Comparison of ENCODE assay signal across 22 cellular contexts in genomic region chr7:157553256-157553655, GRCh38.
"Had no signal": no experiment of that assay in that cellular context is flagged by ENCODE, and none has a peak within 500 bp of the region (broad histone marks: within the 10 kb centered on the region; RNA-seq: fewer than 3 reads in every experiment).

No MANE protein-coding gene starts in this region.

- H3K4me3 ChIP-seq: left ventricle myocardium inferior, SK-N-MC, skin epidermis had no signal

- H3K36me3 Mint-ChIP-seq: activated naive CD4-positive, alpha-beta T cell treated with anti-CD3 and anti-CD28 coated beads, Interleukin-2, amount 50 U/mL, for 72 hours; type B pancreatic cell had no signal

- H3K4me1 ChIP-seq: left ventricle myocardium inferior had no signal

- H3K4me3 Mint-ChIP-seq: activated B cell treated with CpG ODN at 0.5 μM for 24 hours; activated CD4-positive, alpha-beta T cell treated with anti-CD3 and anti-CD28 coated beads, Interleukin-2, amount 10 ng/mL, durations not matched to agents 7 days and 5 days; naive thymus-derived CD4-positive, alpha-beta T cell; stimulated activated naive CD8-positive, alpha-beta T cell treated with anti-CD3 and anti-CD28 coated beads, Interleukin-15, Interleukin-2, amounts not matched to agents 100 ng/mL and 50 ng/mL, for 24 hours; type B pancreatic cell had no signal

- H3K9me3 ChIP-seq: left ventricle myocardium inferior had no signal

- H3K27ac ChIP-seq: left ventricle myocardium inferior, SK-N-MC, skin epidermis had no signal

- H3K4me1 Mint-ChIP-seq: activated B cell treated with CpG ODN at 0.5 μM for 24 hours; activated CD4-positive, alpha-beta T cell treated with anti-CD3 and anti-CD28 coated beads, Interleukin-2, amount 10 ng/mL, durations not matched to agents 7 days and 5 days; naive thymus-derived CD4-positive, alpha-beta T cell had no signal

- ATAC-seq: activated naive CD4-positive, alpha-beta T cell treated with anti-CD3 and anti-CD28 coated beads, Interleukin-2, amount 50 U/mL, for 72 hours; naive thymus-derived CD4-positive, alpha-beta T cell had no signal

- DNase-seq: activated B cell treated with CpG ODN at 0.5 μM for 24 hours; activated CD4-positive, alpha-beta T cell treated with anti-CD3 and anti-CD28 coated beads, Interleukin-2, amount 10 ng/mL, durations not matched to agents 7 days and 5 days; activated CD8-positive, alpha-beta memory T cell treated with anti-CD3 and anti-CD28 coated beads for 24 hours; activated CD8-positive, alpha-beta memory T cell treated with anti-CD3 and anti-CD28 coated beads, Interleukin-2, amount 50 U/mL, for 48 hours; activated gamma-delta T cell treated with Interleukin-2 at 50 U/mL for 16 hours; activated T-cell treated with anti-CD3 and anti-CD28 coated beads, Interleukin-2, amount 50 U/mL, for 48 hours; amniotic stem cell; dermis blood vessel endothelial cell; effector memory CD4-positive, alpha-beta T cell; foreskin fibroblast; hypothalamus; left ventricle myocardium inferior; naive thymus-derived CD4-positive, alpha-beta T cell; occipital lobe; stimulated activated CD4-positive, alpha-beta T cell treated with anti-CD3 and anti-CD28 coated beads, Interleukin-15, amount 100 ng/mL, for 24 hours; stimulated activated CD4-positive, alpha-beta T cell treated with anti-CD3 and anti-CD28 coated beads, Interleukin-2, amount 100 ng/mL, for 48 hours had no signal

- H3K27me3 Mint-ChIP-seq: activated B cell treated with CpG ODN at 0.5 μM for 24 hours; activated CD4-positive, alpha-beta T cell treated with anti-CD3 and anti-CD28 coated beads, Interleukin-2, amount 10 ng/mL, durations not matched to agents 7 days and 5 days; naive thymus-derived CD4-positive, alpha-beta T cell; stimulated activated naive CD8-positive, alpha-beta T cell treated with anti-CD3 and anti-CD28 coated beads, Interleukin-15, Interleukin-2, amounts not matched to agents 100 ng/mL and 50 ng/mL, for 24 hours; type B pancreatic cell had no signal

- H3K27ac Mint-ChIP-seq: activated B cell treated with CpG ODN at 0.5 μM for 24 hours; activated CD4-positive, alpha-beta T cell treated with anti-CD3 and anti-CD28 coated beads, Interleukin-2, amount 10 ng/mL, durations not matched to agents 7 days and 5 days; activated naive CD4-positive, alpha-beta T cell treated with anti-CD3 and anti-CD28 coated beads, Interleukin-2, amount 50 U/mL, for 72 hours; progenitor cell of endocrine pancreas; stimulated activated naive CD8-positive, alpha-beta T cell treated with anti-CD3 and anti-CD28 coated beads, Interleukin-15, Interleukin-2, amounts not matched to agents 100 ng/mL and 50 ng/mL, for 24 hours; type B pancreatic cell had no signal

- H3K9me3 Mint-ChIP-seq: activated B cell treated with CpG ODN at 0.5 μM for 24 hours; activated CD4-positive, alpha-beta T cell treated with anti-CD3 and anti-CD28 coated beads, Interleukin-2, amount 10 ng/mL, durations not matched to agents 7 days and 5 days; activated naive CD4-positive, alpha-beta T cell treated with anti-CD3 and anti-CD28 coated beads, Interleukin-2, amount 50 U/mL, for 72 hours; naive thymus-derived CD4-positive, alpha-beta T cell; stimulated activated naive CD8-positive, alpha-beta T cell treated with anti-CD3 and anti-CD28 coated beads, Interleukin-15, Interleukin-2, amounts not matched to agents 100 ng/mL and 50 ng/mL, for 24 hours; type B pancreatic cell had no signal
